24 cellular contexts compared by ENCODE assay signal in genomic region chr13:40809471-40809870, GRCh38.
"Had no signal": no experiment of that assay in that cellular context is flagged by ENCODE, and none has a peak within 500 bp of the region (broad histone marks: within the 10 kb centered on the region; RNA-seq: fewer than 3 reads in every experiment).

No MANE protein-coding gene starts in this region.

- H3K27ac ChIP-seq: colonic mucosa, coronary artery, dorsolateral prefrontal cortex, epithelial cell of prostate, esophagus muscularis mucosa, esophagus squamous epithelium, foreskin keratinocyte, gastrocnemius medialis, gastroesophageal sphincter, heart left ventricle had no signal

- H3K27me3 ChIP-seq: colonic mucosa, dorsolateral prefrontal cortex, esophagus muscularis mucosa, esophagus squamous epithelium, foreskin keratinocyte, gastrocnemius medialis, gastroesophageal sphincter, heart left ventricle had no signal

- H3K27me3 Mint-ChIP-seq: dendritic cell treated with granulocyte-macrophage colony-stimulating factor and Interleukin-4, amounts not matched to agents 40 ng/mL and 50 ng/mL, for 4 days; effector memory CD8-positive, alpha-beta T cell had no signal

- DNase-seq: colonic mucosa; cortex of kidney; dermis blood vessel endothelial cell; dorsolateral prefrontal cortex; effector CD4-positive, alpha-beta T cell; effector CD8-positive, alpha-beta T cell; effector memory CD4-positive, alpha-beta T cell; effector memory CD8-positive, alpha-beta T cell; endodermal cell; erythroblast; esophagus squamous epithelium; foreskin fibroblast; foreskin keratinocyte; foreskin melanocyte; gastrocnemius medialis; glutamatergic neuron; head of caudate nucleus; heart left ventricle had no signal

- H3K9me3 ChIP-seq: colonic mucosa, esophagus muscularis mucosa, esophagus squamous epithelium, gastrocnemius medialis, gastroesophageal sphincter, heart left ventricle had no signal

- H3K36me3 ChIP-seq: colonic mucosa had no signal

- H3K9me3 Mint-ChIP-seq: dendritic cell treated with granulocyte-macrophage colony-stimulating factor and Interleukin-4, amounts not matched to agents 40 ng/mL and 50 ng/mL, for 4 days; effector memory CD8-positive, alpha-beta T cell had no signal

- ATAC-seq: effector memory CD8-positive, alpha-beta T cell; esophagus mucosa; foreskin keratinocyte; gastrocnemius medialis; gastroesophageal sphincter; heart left ventricle had no signal

- H3K4me3 ChIP-seq: colonic mucosa, coronary artery, dorsolateral prefrontal cortex, esophagus muscularis mucosa, esophagus squamous epithelium, gastrocnemius medialis, gastroesophageal sphincter, heart left ventricle had no signal

- H3K4me3 Mint-ChIP-seq: dendritic cell treated with granulocyte-macrophage colony-stimulating factor and Interleukin-4, amounts not matched to agents 40 ng/mL and 50 ng/mL, for 4 days; effector memory CD8-positive, alpha-beta T cell; endodermal cell had no signal

- H3K27ac Mint-ChIP-seq: dendritic cell treated with granulocyte-macrophage colony-stimulating factor and Interleukin-4, amounts not matched to agents 40 ng/mL and 50 ng/mL, for 4 days; endodermal cell had no signal

- H3K4me1 ChIP-seq: colonic mucosa, esophagus muscularis mucosa, esophagus squamous epithelium, foreskin keratinocyte, gastrocnemius medialis, gastroesophageal sphincter, heart left ventricle had no signal
